30 cellular contexts compared by ENCODE assay signal in genomic region chr10:124554085-124554858, GRCh38.
"Had no signal": no experiment of that assay in that cellular context is flagged by ENCODE, and none has a peak within 500 bp of the region (broad histone marks: within the 10 kb centered on the region; RNA-seq: fewer than 3 reads in every experiment).

No MANE protein-coding gene starts in this region.

- H3K4me1 ChIP-seq: SJSA1 had no signal

- H3K9me3 ChIP-seq: ascending aorta, MG63, Peyer's patch, SJSA1, SK-N-SH had no signal

- H3K9me3 Mint-ChIP-seq: activated CD4-positive, alpha-beta memory T cell treated with anti-CD3 and anti-CD28 coated beads for 36 hours; activated naive CD4-positive, alpha-beta T cell treated with anti-CD3 and anti-CD28 coated beads, Interleukin-2, amount 50 U/mL, for 24 hours; activated naive CD8-positive, alpha-beta T cell treated with anti-CD3 and anti-CD28 coated beads, Interleukin-2, amount 10 ng/mL, durations not matched to agents 7 days and 5 days; T-helper 1 cell treated with Interleukin-12 subunit alpha and Interleukin-12 subunit beta and Interleukin-4 antibody, amounts not matched to agents 30 μg/mL and 1 μg/mL, for 36 hours; T-helper 2 cell treated with Interferon-gamma antibody and Interleukin-4, amounts not matched to agents 5 μg/mL and 100 μg/mL, for 36 hours had no signal

- H3K4me1 Mint-ChIP-seq: activated naive CD4-positive, alpha-beta T cell treated with anti-CD3 and anti-CD28 coated beads, Interleukin-2, amount 50 U/mL, for 24 hours; activated naive CD8-positive, alpha-beta T cell treated with anti-CD3 and anti-CD28 coated beads, Interleukin-2, amount 10 ng/mL, durations not matched to agents 7 days and 5 days had no signal

- H3K27me3 ChIP-seq: ascending aorta, cardiac muscle cell, MG63, Peyer's patch, SJSA1 had no signal

- DNase-seq: activated CD4-positive, alpha-beta memory T cell treated with anti-CD3 and anti-CD28 coated beads for 36 hours; activated CD4-positive, alpha-beta T cell treated with anti-CD3 and anti-CD28 coated beads for 4 hours; activated CD4-positive, alpha-beta T cell treated with anti-CD3 and anti-CD28 coated beads, Interleukin-2, amount 50 U/mL, for 1 hour; activated CD4-positive, CD25-positive, alpha-beta regulatory T cell treated with anti-CD3 and anti-CD28 coated beads, Interleukin-2, amount 50 U/mL, for 72 hours; activated CD8-positive, alpha-beta memory T cell treated with anti-CD3 and anti-CD28 coated beads, Interleukin-2, amount 50 U/mL, for 48 hours; activated effector memory CD4-positive, alpha-beta T cell treated with anti-CD3 and anti-CD28 coated beads, Interleukin-2, amount 50 U/mL, for 16 hours; activated naive CD4-positive, alpha-beta T cell; activated naive CD8-positive, alpha-beta T cell treated with anti-CD3 and anti-CD28 coated beads, Interleukin-2, amount 10 ng/mL, durations not matched to agents 7 days and 5 days; activated T-cell treated with anti-CD3 and anti-CD28 coated beads, Interleukin-2, amount 50 U/mL, for 48 hours; amygdala; Kasumi-1; MG63; NCI-H1048; NCI-H1436 treated with DMSO at 0.1 percent for 48 hours; NCI-H1694 treated with DMSO at 0.1 percent for 48 hours; NCI-H2029; NCI-H345; NCI-H524 treated with DMSO at 0.1 percent for 48 hours; PC-3; Peyer's patch; RPMI8226; SHP77 treated with DMSO at 0.1 percent for 48 hours; SK-N-SH had no signal

- H3K4me3 Mint-ChIP-seq: activated CD4-positive, alpha-beta memory T cell treated with anti-CD3 and anti-CD28 coated beads for 36 hours; activated naive CD4-positive, alpha-beta T cell treated with anti-CD3 and anti-CD28 coated beads, Interleukin-2, amount 50 U/mL, for 24 hours; activated naive CD8-positive, alpha-beta T cell treated with anti-CD3 and anti-CD28 coated beads, Interleukin-2, amount 10 ng/mL, durations not matched to agents 7 days and 5 days; T-helper 1 cell treated with Interleukin-12 subunit alpha and Interleukin-12 subunit beta and Interleukin-4 antibody, amounts not matched to agents 30 μg/mL and 1 μg/mL, for 36 hours; T-helper 2 cell treated with Interferon-gamma antibody and Interleukin-4, amounts not matched to agents 5 μg/mL and 100 μg/mL, for 36 hours had no signal

- H3K9ac ChIP-seq: SK-N-SH had no signal

- H3K4me3 ChIP-seq: ascending aorta, cardiac muscle cell, MG63, Peyer's patch, SJSA1 had no signal

- FAIRE-seq: TTC549 had no signal

- H3K27me3 Mint-ChIP-seq: activated CD4-positive, alpha-beta memory T cell treated with anti-CD3 and anti-CD28 coated beads for 36 hours; activated naive CD4-positive, alpha-beta T cell treated with anti-CD3 and anti-CD28 coated beads, Interleukin-2, amount 50 U/mL, for 24 hours; activated naive CD8-positive, alpha-beta T cell treated with anti-CD3 and anti-CD28 coated beads, Interleukin-2, amount 10 ng/mL, durations not matched to agents 7 days and 5 days had no signal

- H3K4me2 ChIP-seq: SK-N-SH had no signal

- ATAC-seq: PC-3 had no signal

- H3K27ac ChIP-seq: ascending aorta, cardiac muscle cell, Peyer's patch, SJSA1 had no signal

- H3K27ac Mint-ChIP-seq: activated CD4-positive, alpha-beta memory T cell treated with anti-CD3 and anti-CD28 coated beads for 36 hours; activated naive CD4-positive, alpha-beta T cell treated with anti-CD3 and anti-CD28 coated beads, Interleukin-2, amount 50 U/mL, for 24 hours; activated naive CD8-positive, alpha-beta T cell treated with anti-CD3 and anti-CD28 coated beads, Interleukin-2, amount 10 ng/mL, durations not matched to agents 7 days and 5 days; T-helper 1 cell treated with Interleukin-12 subunit alpha and Interleukin-12 subunit beta and Interleukin-4 antibody, amounts not matched to agents 30 μg/mL and 1 μg/mL, for 36 hours; T-helper 2 cell treated with Interferon-gamma antibody and Interleukin-4, amounts not matched to agents 5 μg/mL and 100 μg/mL, for 36 hours had no signal

- H3K36me3 ChIP-seq: ascending aorta, cardiac muscle cell, MG63, Peyer's patch, SJSA1 had no signal

- H3K36me3 Mint-ChIP-seq: activated CD4-positive, alpha-beta memory T cell treated with anti-CD3 and anti-CD28 coated beads for 36 hours; activated naive CD8-positive, alpha-beta T cell treated with anti-CD3 and anti-CD28 coated beads, Interleukin-2, amount 10 ng/mL, durations not matched to agents 7 days and 5 days had no signal
